Comparison of ENCODE assay signal across 6 cellular contexts in the genomic region with DNA sequence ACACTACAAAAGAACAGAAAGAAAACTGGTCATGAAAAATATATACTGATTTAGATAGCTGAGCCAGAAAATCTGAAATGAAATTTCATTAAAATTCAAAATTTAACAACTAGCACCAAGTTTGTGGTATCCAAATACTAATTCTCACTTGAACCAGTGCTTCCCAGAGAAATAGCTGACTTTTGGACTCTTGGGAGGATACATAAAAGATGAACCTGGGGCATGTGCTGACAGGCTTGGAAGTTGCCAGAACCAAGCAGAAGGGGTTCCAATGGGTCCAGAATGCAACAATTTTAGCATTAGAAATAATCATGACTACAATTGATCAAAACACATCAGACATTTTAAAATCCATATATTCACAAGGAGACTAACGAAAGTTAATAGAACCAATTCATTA.
"Had no signal": no experiment of that assay in that cellular context is flagged by ENCODE, and none has a peak within 500 bp of the region (broad histone marks: within the 10 kb centered on the region; RNA-seq: fewer than 3 reads in every experiment).

No MANE protein-coding gene starts in this region.

- H3K4me3 ChIP-seq: K562 had no signal

- FAIRE-seq: HTR-8/SVneo, K562 had no signal

- DNase-seq: IMR-90, KBM-7, KG1 had no signal

- H3K27ac ChIP-seq: HL-60 had no signal

- ATAC-seq: K562 had no signal
